ENCODE assay signal across 30 cellular contexts in genomic region chr12:52631264-52631663, GRCh38. TPM values are rescaled to one million over a fixed set of nuclear protein-coding genes. Genes with fewer than 3 reads are reported as not detected.
DNase-seq lines count a peak whose midpoint lies in the region; ATAC-seq and TF ChIP-seq lines count a peak whose summit lies in the region.
"Had no signal": no experiment of that assay in that cellular context is flagged by ENCODE, and none has a peak within 500 bp of the region (broad histone marks: within the 10 kb centered on the region; RNA-seq: fewer than 3 reads in every experiment).

No MANE protein-coding gene starts in this region.

- H3K4me3 ChIP-seq in coronary artery, result no peak overlapping the region
- no peak overlapping the region for H3K4me3 ChIP-seq in vagina
- H3K4me3 ChIP-seq in thyroid gland (replicated peaks in 1 of 3), result no peak overlapping the region
- H3K4me3 ChIP-seq: lower lobe of right lung, mucosa of descending colon, right lobe of liver, SJSA1, upper lobe of right lung had no signal

- no peak overlapping the region for H3K27ac ChIP-seq in coronary artery
- no peak overlapping the region for H3K27ac ChIP-seq in vagina
- no peak overlapping the region for H3K27ac ChIP-seq in thyroid gland
- H3K27ac ChIP-seq: lower lobe of right lung, right lobe of liver, SJSA1, upper lobe of right lung had no signal

- H3K36me3 Mint-ChIP-seq in activated CD4-positive, alpha-beta T cell treated with anti-CD3 and anti-CD28 coated beads for 36 hours (ENCODE audit: low read depth), result no peaks in the 10 kb centered on the region
- no peaks in the 10 kb centered on the region for H3K36me3 Mint-ChIP-seq in activated naive CD8-positive, alpha-beta T cell treated with anti-CD3 and anti-CD28 coated beads, Interleukin-2, amount 10 ng/mL, durations not matched to agents 7 days and 5 days
- H3K36me3 Mint-ChIP-seq in activated naive CD8-positive, alpha-beta T cell treated with anti-CD3 and anti-CD28 coated beads for 36 hours, result no peaks in the 10 kb centered on the region
- H3K36me3 Mint-ChIP-seq: stimulated activated effector memory CD8-positive, alpha-beta T cell treated with anti-CD3 and anti-CD28 coated beads, Interleukin-12 subunit alpha, Interleukin-12 subunit beta, amount 100 ng/mL, for 72 hours had no signal

- DNase-seq in activated CD4-positive, alpha-beta T cell treated with anti-CD3 and anti-CD28 coated beads for 36 hours, result no peak
- DNase-seq in activated CD4-positive, alpha-beta T cell treated with anti-CD3 and anti-CD28 coated beads for 48 hours, result no peak
- peak; percentile 17 for DNase-seq in activated naive CD8-positive, alpha-beta T cell treated with anti-CD3 and anti-CD28 coated beads, Interleukin-2, amount 10 ng/mL, durations not matched to agents 7 days and 5 days
- DNase-seq in activated naive CD8-positive, alpha-beta T cell treated with anti-CD3 and anti-CD28 coated beads for 36 hours, result no peak
- peak; percentile 65 for DNase-seq in coronary artery (ENCODE audit: low spot score)
- DNase-seq in vagina (ENCODE audit: extremely low spot score in 2 of 2), result peak; percentile 61 to 67
- no peak for DNase-seq in thyroid gland
- DNase-seq: 8988T; amygdala; DMS53; effector memory CD4-positive, alpha-beta T cell; erythroblast; Karpas-422; lower lobe of right lung; mucosa of descending colon; NCI-H146; NCI-H446; NCI-H774; right lobe of liver; RPMI8226; stimulated activated CD4-positive, alpha-beta T cell treated with anti-CD3 and anti-CD28 coated beads, Interleukin-4, amount 100 ng/mL, for 24 hours; substantia nigra; T-helper 1 cell; upper lobe of right lung had no signal

- H3K4me1 ChIP-seq in vagina, result no peaks in the 10 kb centered on the region
- H3K4me1 ChIP-seq in thyroid gland, result no peaks in the 10 kb centered on the region
- H3K4me1 ChIP-seq: lower lobe of right lung, right lobe of liver, SJSA1, upper lobe of right lung had no signal

- 63 to 64% methylated on average over 4 of the region's 4 CpGs for whole genome bisulfite sequencing in thyroid gland, 2 donors

- H3K27me3 Mint-ChIP-seq in activated CD4-positive, alpha-beta T cell treated with anti-CD3 and anti-CD28 coated beads for 36 hours, result no peaks in the 10 kb centered on the region
- H3K27me3 Mint-ChIP-seq in activated naive CD8-positive, alpha-beta T cell treated with anti-CD3 and anti-CD28 coated beads, Interleukin-2, amount 10 ng/mL, durations not matched to agents 7 days and 5 days, result peaks cover 4% of the 10 kb centered on the region
- no peaks in the 10 kb centered on the region for H3K27me3 Mint-ChIP-seq in activated naive CD8-positive, alpha-beta T cell treated with anti-CD3 and anti-CD28 coated beads for 36 hours

- no peak for ATAC-seq in activated CD4-positive, alpha-beta T cell treated with anti-CD3 and anti-CD28 coated beads for 36 hours
- ATAC-seq in activated naive CD8-positive, alpha-beta T cell treated with anti-CD3 and anti-CD28 coated beads, Interleukin-2, amount 10 ng/mL, durations not matched to agents 7 days and 5 days (ENCODE audit: low read depth), result no peak
- ATAC-seq in GM21390 (IDR thresholded peaks at IDR 0.05; ENCODE audit: unreplicated experiment), result no peak
- ATAC-seq: lower lobe of right lung; mucosa of descending colon; right lobe of liver; stimulated activated effector memory CD8-positive, alpha-beta T cell treated with anti-CD3 and anti-CD28 coated beads, Interleukin-12 subunit alpha, Interleukin-12 subunit beta, amount 100 ng/mL, for 72 hours; upper lobe of right lung had no signal

- H3K9me3 Mint-ChIP-seq in activated CD4-positive, alpha-beta T cell treated with anti-CD3 and anti-CD28 coated beads for 36 hours (ENCODE audit: low read depth), result no peaks in the 10 kb centered on the region
- H3K9me3 Mint-ChIP-seq in activated naive CD8-positive, alpha-beta T cell treated with anti-CD3 and anti-CD28 coated beads, Interleukin-2, amount 10 ng/mL, durations not matched to agents 7 days and 5 days, result no peaks in the 10 kb centered on the region
- no peaks in the 10 kb centered on the region for H3K9me3 Mint-ChIP-seq in activated naive CD8-positive, alpha-beta T cell treated with anti-CD3 and anti-CD28 coated beads for 36 hours
- H3K9me3 Mint-ChIP-seq: neural crest cell; stimulated activated effector memory CD8-positive, alpha-beta T cell treated with anti-CD3 and anti-CD28 coated beads, Interleukin-12 subunit alpha, Interleukin-12 subunit beta, amount 100 ng/mL, for 72 hours had no signal

- TF ChIP-seq CTCF in coronary artery (IDR thresholded peaks at IDR 0.05) (no peak), vagina (IDR thresholded peaks at IDR 0.05) (no peak), thyroid gland (IDR thresholded peaks at IDR 0.05) (no peak)

- TF ChIP-seq POLR2A in vagina (IDR thresholded peaks at IDR 0.05) (no peak), thyroid gland (IDR thresholded peaks at IDR 0.05) (no peak)

- intact Hi-C loops in activated CD4-positive, alpha-beta T cell treated with anti-CD3 and anti-CD28 coated beads for 36 hours (cut with DNase I, micrococcal nuclease), result no loop called here
- intact Hi-C loops in vagina (cut with DNase I), result no loop called here
- intact Hi-C loops in thyroid gland (cut with DNase I), result no loop called here

- H3K36me3 ChIP-seq in vagina (no peaks in the 10 kb centered on the region), thyroid gland (no peaks in the 10 kb centered on the region)
- H3K36me3 ChIP-seq: lower lobe of right lung, right lobe of liver, SJSA1, upper lobe of right lung had no signal

- H3K4me1 Mint-ChIP-seq in activated CD4-positive, alpha-beta T cell treated with anti-CD3 and anti-CD28 coated beads for 36 hours, result peaks cover 73% of the 10 kb centered on the region
- H3K4me1 Mint-ChIP-seq in activated naive CD8-positive, alpha-beta T cell treated with anti-CD3 and anti-CD28 coated beads, Interleukin-2, amount 10 ng/mL, durations not matched to agents 7 days and 5 days, result peaks cover 44% of the 10 kb centered on the region
- peaks cover 55% of the 10 kb centered on the region for H3K4me1 Mint-ChIP-seq in activated naive CD8-positive, alpha-beta T cell treated with anti-CD3 and anti-CD28 coated beads for 36 hours
- H3K4me1 Mint-ChIP-seq: neural crest cell had no signal

- POLR2A ChIA-PET in activated CD4-positive, alpha-beta T cell treated with anti-CD3 and anti-CD28 coated beads for 36 hours (lab: Charles Lee), result no interaction called here
- POLR2A ChIA-PET in activated naive CD8-positive, alpha-beta T cell treated with anti-CD3 and anti-CD28 coated beads, Interleukin-2, amount 10 ng/mL, durations not matched to agents 7 days and 5 days (lab: Charles Lee), result no interaction called here

- H3K27me3 ChIP-seq in vagina, result no peaks in the 10 kb centered on the region
- no peaks in the 10 kb centered on the region for H3K27me3 ChIP-seq in thyroid gland
- H3K27me3 ChIP-seq: right lobe of liver had no signal

- H3K9me3 ChIP-seq in vagina, result no peaks in the 10 kb centered on the region
- H3K9me3 ChIP-seq in thyroid gland, result no peaks in the 10 kb centered on the region
- H3K9me3 ChIP-seq: lower lobe of right lung, mucosa of descending colon, right lobe of liver, SJSA1, upper lobe of right lung had no signal

- CTCF ChIA-PET in activated CD4-positive, alpha-beta T cell treated with anti-CD3 and anti-CD28 coated beads for 36 hours (lab: Charles Lee), result interaction anchor here (0.8 to 1.6 kb wide), 2 partner anchors 49 to 239 kb away, joined by 3 read pairs; no protein-coding TSS in a partner anchor

- peak overlapping the region; percentile 89 for H3K27ac Mint-ChIP-seq in activated CD4-positive, alpha-beta T cell treated with anti-CD3 and anti-CD28 coated beads for 36 hours
- H3K27ac Mint-ChIP-seq in activated naive CD8-positive, alpha-beta T cell treated with anti-CD3 and anti-CD28 coated beads, Interleukin-2, amount 10 ng/mL, durations not matched to agents 7 days and 5 days, result peak overlapping the region; percentile 80
- no peak overlapping the region for H3K27ac Mint-ChIP-seq in activated naive CD8-positive, alpha-beta T cell treated with anti-CD3 and anti-CD28 coated beads for 36 hours
- H3K27ac Mint-ChIP-seq: stimulated activated effector memory CD8-positive, alpha-beta T cell treated with anti-CD3 and anti-CD28 coated beads, Interleukin-12 subunit alpha, Interleukin-12 subunit beta, amount 100 ng/mL, for 72 hours had no signal

- peak overlapping the region; percentile 47 for H3K4me3 Mint-ChIP-seq in activated CD4-positive, alpha-beta T cell treated with anti-CD3 and anti-CD28 coated beads for 36 hours
- peak overlapping the region; percentile 63 for H3K4me3 Mint-ChIP-seq in activated naive CD8-positive, alpha-beta T cell treated with anti-CD3 and anti-CD28 coated beads, Interleukin-2, amount 10 ng/mL, durations not matched to agents 7 days and 5 days
- H3K4me3 Mint-ChIP-seq in activated naive CD8-positive, alpha-beta T cell treated with anti-CD3 and anti-CD28 coated beads for 36 hours, result no peak overlapping the region
- H3K4me3 Mint-ChIP-seq: neural crest cell; stimulated activated effector memory CD8-positive, alpha-beta T cell treated with anti-CD3 and anti-CD28 coated beads, Interleukin-12 subunit alpha, Interleukin-12 subunit beta, amount 100 ng/mL, for 72 hours had no signal

RNA-seq across cellular contexts. Expression of gene KRT73, which starts 12.9 kb away (rescaled TPM):
- total RNA-seq in activated CD4-positive, alpha-beta T cell treated with anti-CD3 and anti-CD28 coated beads for 36 hours, result 1 to 10 TPM; 1.7 to 1.9 TPM
- total RNA-seq in activated naive CD8-positive, alpha-beta T cell treated with anti-CD3 and anti-CD28 coated beads, Interleukin-2, amount 10 ng/mL, durations not matched to agents 7 days and 5 days, result under 1 TPM; 0.42 to 0.60 TPM
- total RNA-seq in activated naive CD8-positive, alpha-beta T cell treated with anti-CD3 and anti-CD28 coated beads for 36 hours, result under 1 TPM; 0.14 to 0.29 TPM
- total RNA-seq in vagina (not detected), thyroid gland (not detected)
- total RNA-seq: H1, kidney epithelial cell, lower lobe of right lung, mucosa of descending colon, neural crest cell, right lobe of liver, SJSA1 had no signal

RNA-seq across cellular contexts. Expression of gene KRT2, which starts 20.7 kb away (rescaled TPM):
- total RNA-seq in activated CD4-positive, alpha-beta T cell treated with anti-CD3 and anti-CD28 coated beads for 36 hours, result not detected
- total RNA-seq in activated naive CD8-positive, alpha-beta T cell treated with anti-CD3 and anti-CD28 coated beads, Interleukin-2, amount 10 ng/mL, durations not matched to agents 7 days and 5 days, result not detected
- total RNA-seq in activated naive CD8-positive, alpha-beta T cell treated with anti-CD3 and anti-CD28 coated beads for 36 hours, result not detected
- total RNA-seq in vagina, result 2.0 TPM
- 1 to 10 TPM in 1 of 4 donors, not detected in 3; 1.3 TPM for total RNA-seq in thyroid gland
- total RNA-seq: H1, kidney epithelial cell, lower lobe of right lung, neural crest cell, right lobe of liver, SJSA1, upper lobe of right lung had no signal

RNA-seq across cellular contexts. Expression of gene KRT72, which starts 30.0 kb away (rescaled TPM):
- total RNA-seq in activated CD4-positive, alpha-beta T cell treated with anti-CD3 and anti-CD28 coated beads for 36 hours, result 1 to 10 TPM; 3.2 TPM
- total RNA-seq in activated naive CD8-positive, alpha-beta T cell treated with anti-CD3 and anti-CD28 coated beads, Interleukin-2, amount 10 ng/mL, durations not matched to agents 7 days and 5 days, result under 1 TPM; 0.65 to 0.67 TPM
- total RNA-seq in activated naive CD8-positive, alpha-beta T cell treated with anti-CD3 and anti-CD28 coated beads for 36 hours, result under 1 TPM in 1 of 2 experiments, not detected in 1; 0.12 TPM
- not detected for total RNA-seq in vagina
- total RNA-seq in thyroid gland, result not detected
- total RNA-seq: H1, kidney epithelial cell, lower lobe of right lung, mucosa of descending colon, neural crest cell, right lobe of liver, SJSA1, upper lobe of right lung had no signal

RNA-seq across cellular contexts. Expression of gene KRT1, which starts 48.9 kb away (rescaled TPM):
- not detected for total RNA-seq in activated CD4-positive, alpha-beta T cell treated with anti-CD3 and anti-CD28 coated beads for 36 hours
- total RNA-seq in activated naive CD8-positive, alpha-beta T cell treated with anti-CD3 and anti-CD28 coated beads, Interleukin-2, amount 10 ng/mL, durations not matched to agents 7 days and 5 days, result not detected
- total RNA-seq in activated naive CD8-positive, alpha-beta T cell treated with anti-CD3 and anti-CD28 coated beads for 36 hours, result not detected
- total RNA-seq in vagina, result 886 TPM
- 1 to 10 TPM in 1 of 4 donors, not detected in 3; 2.8 TPM for total RNA-seq in thyroid gland
- total RNA-seq: H1, kidney epithelial cell, neural crest cell, right lobe of liver had no signal

RNA-seq across cellular contexts. Expression of gene KRT74, which starts 57.6 kb away (rescaled TPM):
- total RNA-seq in activated CD4-positive, alpha-beta T cell treated with anti-CD3 and anti-CD28 coated beads for 36 hours, result not detected
- not detected for total RNA-seq in activated naive CD8-positive, alpha-beta T cell treated with anti-CD3 and anti-CD28 coated beads, Interleukin-2, amount 10 ng/mL, durations not matched to agents 7 days and 5 days
- not detected for total RNA-seq in activated naive CD8-positive, alpha-beta T cell treated with anti-CD3 and anti-CD28 coated beads for 36 hours
- total RNA-seq in vagina (not detected), thyroid gland (not detected)
- total RNA-seq: H1, kidney epithelial cell, lower lobe of right lung, mucosa of descending colon, neural crest cell, right lobe of liver, SJSA1, upper lobe of right lung had no signal

Comparison
In these comparisons a context has a peak if more than half of its experiments do, and no peak if none do; other contexts are left out.
1. DNase-seq: peak in activated naive CD8-positive, alpha-beta T cell treated with anti-CD3 and anti-CD28 coated beads, Interleukin-2, amount 10 ng/mL, durations not matched to agents 7 days and 5 days (single experiment), coronary artery (single experiment) and vagina (2 of 2); none in activated CD4-positive, alpha-beta T cell treated with anti-CD3 and anti-CD28 coated beads for 36 hours (single experiment), activated CD4-positive, alpha-beta T cell treated with anti-CD3 and anti-CD28 coated beads for 48 hours (single experiment), activated naive CD8-positive, alpha-beta T cell treated with anti-CD3 and anti-CD28 coated beads for 36 hours (single experiment) and thyroid gland (0 of 2).